In genomic region chr22:18966748-18967147, GRCh38 we compare ENCODE assay signal across 1 cellular context.
TF ChIP-seq lines count a peak whose summit lies in the region.

No MANE protein-coding gene starts in this region.

TF ChIP-seq in HepG2, 621 proteins besides CTCF, POLR2A, EP300 and RAD21 (continued from another document):
- no peak for TF ChIP-seq SP140L (CRISPR knock-in tag; IDR thresholded peaks at IDR 0.05; ENCODE audit: borderline replicate concordance)
- TF ChIP-seq SNRNP70 (IDR thresholded peaks at IDR 0.05; ENCODE audit: low read depth, low read length), result no peak
TF ChIP-seq in HepG2: peak in this region for 0.
